Comparison of ENCODE assay signal across 10 cellular contexts in genomic region chr12:95202691-95203476, GRCh38. TPM values are rescaled to one million over a fixed set of nuclear protein-coding genes. Genes with fewer than 3 reads are reported as not detected.
A peak's percentile ranks its signal among the peaks of the same experiment; 100 is the strongest.
DNase-seq lines count a peak whose midpoint lies in the region; ATAC-seq and TF ChIP-seq lines count a peak whose summit lies in the region.
"Had no signal": no experiment of that assay in that cellular context is flagged by ENCODE, and none has a peak within 500 bp of the region (broad histone marks: within the 10 kb centered on the region; RNA-seq: fewer than 3 reads in every experiment).

No MANE protein-coding gene starts in this region.

- peaks cover 55% of the 10 kb centered on the region for H3K4me1 ChIP-seq in cardiac muscle cell (ENCODE audit: low read depth)
- peaks cover 0 to 46% of the 10 kb centered on the region in 2 donors for H3K4me1 ChIP-seq in right atrium auricular region
- H3K4me1 ChIP-seq in vagina, result peaks cover 55% of the 10 kb centered on the region

- no peak for ATAC-seq in GM18517 (IDR thresholded peaks at IDR 0.05; ENCODE audit: unreplicated experiment)

- H3K4me1 Mint-ChIP-seq in brain, result peaks cover 57% of the 10 kb centered on the region
- H3K4me1 Mint-ChIP-seq: central memory CD8-positive, alpha-beta T cell had no signal

- H3K36me3 ChIP-seq in cardiac muscle cell, result no peaks in the 10 kb centered on the region
- no peaks in the 10 kb centered on the region for H3K36me3 ChIP-seq in right atrium auricular region
- H3K36me3 ChIP-seq in vagina, result no peaks in the 10 kb centered on the region

- H3K27me3 ChIP-seq in cardiac muscle cell (no peaks in the 10 kb centered on the region), right atrium auricular region (no peaks in the 10 kb centered on the region), vagina (no peaks in the 10 kb centered on the region)

- H3K9me3 Mint-ChIP-seq in brain, result no peaks in the 10 kb centered on the region
- H3K9me3 Mint-ChIP-seq: central memory CD8-positive, alpha-beta T cell had no signal

- H3K27ac Mint-ChIP-seq in brain, result peak overlapping the region in 4 of 5 experiments; percentile 55 to 88 (median 56)

- H3K27me3 Mint-ChIP-seq in brain, result no peaks in the 10 kb centered on the region
- H3K27me3 Mint-ChIP-seq: central memory CD8-positive, alpha-beta T cell had no signal

- H3K27ac ChIP-seq in cardiac muscle cell (peak overlapping the region; percentile 76), right atrium auricular region (peak overlapping the region in 1 of 2 donors; percentile 73), vagina (peak overlapping the region; percentile 86)

- DNase-seq in cardiac muscle cell (ENCODE audit: low read depth in 1 of 2, low spot score in 1 of 2), result peak in 1 of 2 donors; percentile 67
- no peak for DNase-seq in right atrium auricular region (ENCODE audit: low spot score)
- peak; percentile 40 to 74 for DNase-seq in lung microvascular endothelial cell (ENCODE audit: low read depth in 2 of 2)
- DNase-seq in vagina (ENCODE audit: extremely low spot score in 2 of 2), result peak in 1 of 2 donors; percentile 10
- no peak for DNase-seq in NCI-H2196 (lab: John Stamatoyannopoulos, UW; ENCODE audit: unreplicated experiment)
- DNase-seq in NCI-H1417 treated with DMSO at 0.1 percent for 48 hours (lab: John Stamatoyannopoulos, UW), result no peak
- DNase-seq: NCI-H774 had no signal

- intact Hi-C loops in vagina (cut with DNase I), result no loop called here

- H3K9me3 ChIP-seq in cardiac muscle cell (ENCODE audit: low read depth) (no peaks in the 10 kb centered on the region), right atrium auricular region (no peaks in the 10 kb centered on the region), vagina (no peaks in the 10 kb centered on the region)

- peak overlapping the region in 1 of 5 experiments; percentile 42 for H3K4me3 Mint-ChIP-seq in brain
- H3K4me3 Mint-ChIP-seq: central memory CD8-positive, alpha-beta T cell had no signal

- peaks cover 20% of the 10 kb centered on the region for H3K36me3 Mint-ChIP-seq in brain

- TF ChIP-seq CTCF in cardiac muscle cell (IDR thresholded peaks at IDR 0.05; ENCODE audit: low read depth, low read length) (no peak), right atrium auricular region (IDR thresholded peaks at IDR 0.05) (no peak), brain (conservative IDR thresholded peaks at IDR 0.05) (no peak), vagina (IDR thresholded peaks at IDR 0.05) (no peak)

- no peak overlapping the region for H3K4me3 ChIP-seq in cardiac muscle cell
- no peak overlapping the region for H3K4me3 ChIP-seq in right atrium auricular region
- no peak overlapping the region for H3K4me3 ChIP-seq in vagina

- TF ChIP-seq POLR2A in vagina (IDR thresholded peaks at IDR 0.05), result no peak

RNA-seq across cellular contexts. Expression of gene FGD6, which starts 14.4 kb away (rescaled TPM):
- total RNA-seq in cardiac muscle cell, result 12.4 and 19.4 TPM in 2 replicates
- polyA plus RNA-seq in cardiac muscle cell, result 10.7 and 13.2 TPM in 2 replicates
- total RNA-seq in right atrium auricular region, result 10 to 100 TPM; 15.8 to 16.9 TPM
- 1.6 TPM for polyA plus RNA-seq in brain (ENCODE audit: insufficient read depth, low read depth, low replicate concordance)
- 9.2 and 15.9 TPM in 2 replicates for total RNA-seq in lung microvascular endothelial cell
- 17.7 TPM for total RNA-seq in vagina

RNA-seq across cellular contexts. Expression of gene VEZT, which starts 14.7 kb away (rescaled TPM):
- total RNA-seq in cardiac muscle cell (50.6 and 52.5 TPM in 2 replicates), right atrium auricular region (10 to 100 TPM; 66.6 to 69.8 TPM), lung microvascular endothelial cell (73.0 and 78.9 TPM in 2 replicates), vagina (63.3 TPM)
- polyA plus RNA-seq in cardiac muscle cell (56.9 and 62.9 TPM in 2 replicates), brain (ENCODE audit: insufficient read depth, low read depth, low replicate concordance) (11.6 TPM)

Comparison
In these comparisons a context has a peak if more than half of its experiments do, and no peak if none do; other contexts are left out.
1. DNase-seq: peak in lung microvascular endothelial cell (2 of 2); none in right atrium auricular region (single experiment), NCI-H2196 (single experiment) and NCI-H1417 treated with DMSO at 0.1 percent for 48 hours (single experiment).